ENCODE assay signal across 8 cellular contexts in the genomic region with DNA sequence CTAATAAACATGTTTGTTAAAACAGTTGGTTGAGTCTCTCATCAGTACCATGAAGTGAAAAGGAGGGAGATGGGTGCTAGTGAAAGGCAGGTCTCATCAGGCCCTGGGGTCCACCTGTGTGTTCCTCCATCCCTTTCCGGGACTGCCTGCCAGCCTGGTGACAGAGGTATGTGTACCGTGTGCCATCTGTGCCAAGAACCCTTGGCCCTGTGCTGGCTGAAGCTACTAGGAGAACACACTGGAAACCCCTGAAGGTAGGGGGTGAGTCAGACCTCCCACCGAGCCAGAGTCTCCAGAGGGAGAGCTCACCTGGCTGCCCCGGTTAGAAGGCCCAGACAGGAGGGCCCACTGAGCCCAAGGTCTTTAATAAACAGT. TPM values are rescaled to one million over a fixed set of nuclear protein-coding genes. Genes with fewer than 3 reads are reported as not detected.
DNase-seq lines count a peak whose midpoint lies in the region; ATAC-seq and TF ChIP-seq lines count a peak whose summit lies in the region.

No MANE protein-coding gene starts in this region.

- no peak for TF ChIP-seq POLR2A in esophagus muscularis mucosa (IDR thresholded peaks at IDR 0.05; ENCODE audit: low read depth)

- peaks cover 0 to 47% (median 39%) of the 10 kb centered on the region in 9 donors for H3K4me1 ChIP-seq in heart right ventricle
- H3K4me1 ChIP-seq in esophagus muscularis mucosa, result peaks cover 27 to 44% (median 39%) of the 10 kb centered on the region in 4 donors

- ATAC-seq in heart right ventricle (no peak), Right ventricle myocardium superior (ENCODE audit: poor library complexity) (no peak), HG03457 (IDR thresholded peaks at IDR 0.05; ENCODE audit: unreplicated experiment) (no peak), GM18502 (IDR thresholded peaks at IDR 0.05; ENCODE audit: poor library complexity, unreplicated experiment) (no peak)

- TF ChIP-seq EP300 in esophagus muscularis mucosa (IDR thresholded peaks at IDR 0.05), result no peak

- intact Hi-C loops in heart right ventricle (cut with DNase I) (loop anchor here in 5 of 10 donors (1.0 to 5.0 kb wide), 4 partner anchors 21 to 51 kb away; no protein-coding TSS in a partner anchor), Right ventricle myocardium superior (cut with DNase I) (loop anchor here (10.0 kb wide), 1 partner anchor 49 kb away; no protein-coding TSS in a partner anchor), esophagus muscularis mucosa (cut with DNase I) (no loop called here)

- H3K4me3 ChIP-seq in heart right ventricle (peak overlapping the region; percentile 55 to 96 (median 82)), esophagus muscularis mucosa (peak overlapping the region; percentile 65 to 95 (median 86))

- no peaks in the 10 kb centered on the region for H3K9me3 ChIP-seq in heart right ventricle
- no peaks in the 10 kb centered on the region for H3K9me3 ChIP-seq in esophagus muscularis mucosa

- peaks cover 0 to 24% (median 11%) of the 10 kb centered on the region in 9 donors for H3K36me3 ChIP-seq in heart right ventricle
- peaks cover 13 to 27% (median 18%) of the 10 kb centered on the region in 4 donors for H3K36me3 ChIP-seq in esophagus muscularis mucosa

- DNase-seq in heart right ventricle (no peak), Right ventricle myocardium superior (no peak), esophagus muscularis mucosa (ENCODE audit: extremely low spot score) (no peak), putamen (ENCODE audit: low spot score) (peak; percentile 29), KG1 (lab: John Stamatoyannopoulos, UW) (no peak)
- peak; percentile 53 to 59 for DNase-seq in activated CD4-positive, alpha-beta T cell treated with anti-CD3 and anti-CD28 coated beads for 4 hours

- H3K27me3 ChIP-seq in heart right ventricle (no peaks in the 10 kb centered on the region), esophagus muscularis mucosa (no peaks in the 10 kb centered on the region)

- TF ChIP-seq CTCF in heart right ventricle (IDR thresholded peaks at IDR 0.05), result no peak
- TF ChIP-seq CTCF in esophagus muscularis mucosa (IDR thresholded peaks at IDR 0.05), result no peak

- H3K27ac ChIP-seq in heart right ventricle (peak overlapping the region; percentile 93 to 100 (median 98)), esophagus muscularis mucosa (replicated peaks in 1 of 4) (peak overlapping the region; percentile 98 to 100 (median 99))

- 41 to 43% methylated on average over 4 of the region's 4 CpGs for WGBS in heart right ventricle, 2 donors
- WGBS in esophagus muscularis mucosa, result 49% methylated on average over 4 of the region's 4 CpGs

RNA-seq across cellular contexts. Expression of a gene that starts 2.3 kb away (rescaled TPM):
- total RNA-seq in heart right ventricle, result 100 to 1,000 TPM in 1 of 10 donors, 10 to 100 TPM in 9; 13.6 to 102 (median 30.2) TPM
- polyA plus RNA-seq in heart right ventricle, result 100 to 1,000 TPM in 1 of 2 donors, 10 to 100 TPM in 1; 64.7 to 135 TPM
- 54.8 TPM for total RNA-seq in Right ventricle myocardium superior
- 100 to 1,000 TPM in 3 of 4 donors, 10 to 100 TPM in 1; 77.4 to 247 (median 146) TPM for total RNA-seq in esophagus muscularis mucosa

RNA-seq across cellular contexts. Expression of a gene that starts 59.9 kb away (rescaled TPM):
- total RNA-seq in heart right ventricle (10 to 100 TPM; 25.2 to 40.5 (median 33.0) TPM), Right ventricle myocardium superior (32.0 TPM), esophagus muscularis mucosa (10 to 100 TPM; 23.5 to 37.8 (median 29.8) TPM)
- polyA plus RNA-seq in heart right ventricle, result 10 to 100 TPM in 1 of 2 donors, 1 to 10 TPM in 1; 8.4 to 35.8 TPM

Comparison
In these comparisons a context has a peak if more than half of its experiments do, and no peak if none do; other contexts are left out.
1. DNase-seq: peak in activated CD4-positive, alpha-beta T cell treated with anti-CD3 and anti-CD28 coated beads for 4 hours (2 of 2) and putamen (single experiment); none in heart right ventricle (0 of 2), Right ventricle myocardium superior (single experiment), esophagus muscularis mucosa (single experiment) and KG1 (single experiment).